Comparison of ENCODE assay signal across 8 cellular contexts in the genomic region with DNA sequence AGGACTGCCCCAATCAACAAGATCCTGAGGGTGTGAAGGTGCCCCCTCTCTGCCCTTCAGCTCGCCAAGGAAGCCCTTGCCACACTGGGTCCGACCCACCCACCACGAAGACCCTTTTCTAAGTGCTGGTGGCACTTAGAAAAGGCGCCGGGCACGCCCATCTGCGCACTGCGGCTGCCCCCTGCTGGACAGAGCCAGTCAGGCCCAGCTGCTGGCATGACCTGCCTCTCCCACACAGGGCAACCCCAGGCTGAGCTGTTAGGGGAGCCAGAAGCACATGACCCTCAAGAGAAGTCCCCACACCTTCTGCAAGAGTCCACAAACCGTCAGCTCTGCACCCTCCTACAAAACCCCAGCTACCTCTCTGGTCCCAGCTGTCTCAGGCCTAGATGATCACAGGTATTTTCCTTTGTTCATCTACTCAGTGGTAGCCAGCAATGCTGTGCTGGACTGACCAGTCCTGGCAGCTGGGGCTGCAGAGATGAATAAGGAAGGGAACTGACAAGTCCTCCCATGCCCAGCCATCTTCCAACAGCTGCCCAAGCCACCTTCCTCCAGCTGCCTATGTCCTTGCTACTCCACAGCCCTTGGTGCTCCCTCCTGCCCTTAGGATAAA. TPM values are rescaled to one million over a fixed set of nuclear protein-coding genes. Genes with fewer than 3 reads are reported as not detected.
DNase-seq lines count a peak whose midpoint lies in the region; ATAC-seq, FAIRE-seq and TF ChIP-seq lines count a peak whose summit lies in the region.

No MANE protein-coding gene starts in this region.

- H3K36me3 Mint-ChIP-seq in chondrocyte (ENCODE audit: low read depth), result no peaks in the 10 kb centered on the region

- DNase-seq in AG04449 (ENCODE audit: low read depth, low spot score), result no peak
- peak; percentile 85 for DNase-seq in GM19239 (ENCODE audit: insufficient read length, low spot score)
- DNase-seq in NCI-H2196 (lab: John Stamatoyannopoulos, UW; ENCODE audit: unreplicated experiment), result peak; percentile 81
- DNase-seq in activated CD4-positive, alpha-beta T cell treated with anti-CD3 and anti-CD28 coated beads for 48 hours, result peak; percentile 85
- no peak for DNase-seq in chondrocyte (ENCODE audit: low spot score)
- peak; percentile 75 to 78 (median 78) for DNase-seq in right lobe of liver
- DNase-seq in stimulated activated CD8-positive, alpha-beta memory T cell treated with anti-CD3 and anti-CD28 coated beads, Interleukin-12 subunit alpha, Interleukin-12 subunit beta, amount 100 ng/mL, for 24 hours (ENCODE audit: extremely low read depth), result peak; percentile 32

- TF ChIP-seq POLR2A in right lobe of liver (IDR thresholded peaks at IDR 0.05), result no peak

- no peak overlapping the region for H3K27ac Mint-ChIP-seq in chondrocyte (ENCODE audit: unreplicated experiment)

- H3K27me3 Mint-ChIP-seq in chondrocyte (ENCODE audit: low read depth), result peaks cover 50% of the 10 kb centered on the region

- no peaks in the 10 kb centered on the region for H3K9me3 ChIP-seq in right lobe of liver

- no peaks in the 10 kb centered on the region for H3K36me3 ChIP-seq in right lobe of liver

- FAIRE-seq in GM19239 (lab: Jason Lieb, UNC), result no peak

- intact Hi-C loops in right lobe of liver (cut with DNase I), result loop anchor here (10.0 kb wide), 2 partner anchors 730 to 860 kb away; no protein-coding TSS in a partner anchor

- no peaks in the 10 kb centered on the region for H3K4me1 Mint-ChIP-seq in chondrocyte (ENCODE audit: low read depth)

- no peak overlapping the region for H3K4me3 Mint-ChIP-seq in chondrocyte (ENCODE audit: unreplicated experiment)

- no peaks in the 10 kb centered on the region for H3K9me3 Mint-ChIP-seq in chondrocyte (ENCODE audit: low read depth)

- CTCF ChIA-PET in AG04449 (lab: Yijun Ruan, JAX), result interaction anchor here (0.6 to 6.4 kb wide), 26 partner anchors 10 to 1186 kb away, joined by 3 to 61 read pairs (median 4); partner anchors contain the start of genes MEAF6 and MRPS15

- no peak overlapping the region for H3K27ac ChIP-seq in right lobe of liver

- H3K4me3 ChIP-seq in AG04449 (ENCODE audit: low read depth, low read length) (no peak overlapping the region), right lobe of liver (no peak overlapping the region)

- no peaks in the 10 kb centered on the region for H3K4me1 ChIP-seq in right lobe of liver

- 0% methylated on average over 1 of the region's 9 CpGs for WGBS in right lobe of liver (ENCODE audit: insufficient coverage, low coverage, low lambda C conversion rate, missing lambda C conversion rate)

- POLR2A ChIA-PET in AG04449 (lab: Yijun Ruan, JAX), result no interaction called here

- H3K27me3 ChIP-seq in right lobe of liver, result no peaks in the 10 kb centered on the region

- peak; percentile 84 to 91 (median 88) for ATAC-seq in right lobe of liver
- ATAC-seq in HG03025 (IDR thresholded peaks at IDR 0.05; ENCODE audit: low FRiP score, unreplicated experiment), result no peak

- TF ChIP-seq CTCF in AG04449 (IDR thresholded peaks at IDR 0.05; ENCODE audit: insufficient read depth, low read length, missing control alignments) (peak; percentile 97), chondrocyte (IDR thresholded peaks at IDR 0.05) (peak; percentile 96), right lobe of liver (IDR thresholded peaks at IDR 0.05) (peak; percentile 87 to 94 (median 92))

RNA-seq across cellular contexts. Expression of gene ZC3H12A, which starts 40.0 kb away (rescaled TPM):
- 5.9 to 7.5 TPM (median 6.9 TPM) in 3 replicates for total RNA-seq in chondrocyte
- 10 to 100 TPM in 3 of 6 experiments, 1 to 10 TPM in 3; 2.7 to 21.9 (median 8.3) TPM for total RNA-seq in right lobe of liver

Comparison
In these comparisons a context has a peak if more than half of its experiments do, and no peak if none do; other contexts are left out.
1. DNase-seq: peak in GM19239 (single experiment), NCI-H2196 (single experiment), activated CD4-positive, alpha-beta T cell treated with anti-CD3 and anti-CD28 coated beads for 48 hours (single experiment), right lobe of liver (3 of 3) and stimulated activated CD8-positive, alpha-beta memory T cell treated with anti-CD3 and anti-CD28 coated beads, Interleukin-12 subunit alpha, Interleukin-12 subunit beta, amount 100 ng/mL, for 24 hours (single experiment); none in AG04449 (single experiment) and chondrocyte (single experiment).
2. Peak in every context shown above with its lines, with median percentiles within 50 percentile points of each other: CTCF ChIP-seq.